In the genomic region with DNA sequence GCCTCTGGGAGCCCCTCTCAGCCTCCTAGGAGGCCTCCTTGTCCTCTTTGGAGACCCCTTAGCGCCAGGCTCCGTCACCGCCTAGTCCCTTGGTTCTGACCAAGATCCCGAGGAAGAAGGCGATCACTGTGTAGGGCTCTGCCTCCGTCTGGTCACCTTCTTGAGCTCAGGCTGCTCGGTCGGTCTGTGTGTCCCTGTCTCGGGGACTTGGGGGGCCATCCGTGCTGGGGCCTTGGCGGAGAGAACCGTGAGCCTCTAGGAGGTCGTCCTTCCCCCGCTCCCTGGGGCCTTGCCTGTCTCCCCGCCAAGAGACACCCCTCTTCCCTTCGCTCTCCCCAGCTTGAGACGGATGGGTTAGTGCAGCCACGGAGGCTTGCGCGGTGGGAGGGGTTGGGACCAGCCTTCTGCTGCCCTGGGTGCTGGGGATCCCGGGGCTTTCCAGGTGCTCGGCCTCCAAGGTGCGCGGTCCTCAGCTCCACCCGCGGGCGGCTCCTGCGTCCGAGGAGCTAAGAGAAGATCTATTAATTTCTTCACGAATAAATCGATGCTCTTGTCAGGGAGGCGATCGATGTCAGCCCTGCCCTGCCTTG, we compare ENCODE assay signal across 8 cellular contexts. TPM values are rescaled to one million over a fixed set of nuclear protein-coding genes. Genes with fewer than 3 reads are reported as not detected.
DNase-seq lines count a peak whose midpoint lies in the region; ATAC-seq, FAIRE-seq and TF ChIP-seq lines count a peak whose summit lies in the region.

No MANE protein-coding gene starts in this region.

- no peaks in the 10 kb centered on the region for H3K36me3 Mint-ChIP-seq in activated B cell treated with CpG ODN at 0.5 μM for 24 hours (ENCODE audit: low read depth)

- DNase-seq in A549 (ENCODE audit: low read depth in 1 of 2, low spot score in 1 of 2) (peak in 1 of 2 experiments; percentile 24), GM12865 (ENCODE audit: low read depth) (peak; percentile 52), activated B cell treated with CpG ODN at 0.5 μM for 24 hours (peak; percentile 21), fibroblast of mammary gland (ENCODE audit: low read depth) (no peak), prostate gland (ENCODE audit: low spot score) (no peak)

- H3K4me2 ChIP-seq in A549, result peak overlapping the region; percentile 94

- CTCF ChIA-PET in A549 (lab: Yijun Ruan, JAX) (interaction anchor here (0.6 to 20.9 kb wide), 58 partner anchors 7 to 478 kb away, joined by 3 to 480 read pairs (median 6); a partner anchor contains a TSS), activated B cell treated with CpG ODN at 0.5 μM for 24 hours (lab: Charles Lee) (interaction anchor here (0.6 to 5.0 kb wide), 15 partner anchors 11 to 474 kb away, joined by 3 to 66 read pairs (median 6); no protein-coding TSS in a partner anchor)

- H3K4me1 ChIP-seq in A549, result peaks cover 8% of the 10 kb centered on the region; the same call in 1 of the 3 replicates
- H3K4me1 ChIP-seq in prostate gland (replicated peaks), result peaks cover 17% of the 10 kb centered on the region

- TF ChIP-seq EP300 in A549 (IDR thresholded peaks at IDR 0.05), result no peak

- H3K36me3 ChIP-seq in prostate gland, result no peaks in the 10 kb centered on the region

- WGBS in A549 (ENCODE audit: missing lambda C conversion rate), result 7% methylated on average over 22 of the region's 33 CpGs
- under 1% methylated on average over 33 of the region's 33 CpGs for WGBS in prostate gland

- H3K27me3 Mint-ChIP-seq in activated B cell treated with CpG ODN at 0.5 μM for 24 hours, result peaks cover 53% of the 10 kb centered on the region

- peaks cover 14% of the 10 kb centered on the region for H3K27me3 ChIP-seq in prostate gland (replicated peaks; ENCODE audit: insufficient read depth)

- no peaks in the 10 kb centered on the region for H3K9me3 ChIP-seq in A549
- H3K9me3 ChIP-seq in prostate gland, result no peaks in the 10 kb centered on the region

- ATAC-seq in A549 (peak; percentile 19 to 63; a peak in 3 of 6 replicates), activated B cell treated with CpG ODN at 0.5 μM for 24 hours (ENCODE audit: low read depth) (peak; percentile 12), HG03520 (IDR thresholded peaks at IDR 0.05; ENCODE audit: unreplicated experiment) (no peak), HG02571 (IDR thresholded peaks at IDR 0.05; ENCODE audit: unreplicated experiment) (no peak), GM19035 (IDR thresholded peaks at IDR 0.05; ENCODE audit: unreplicated experiment) (no peak)

- TF ChIP-seq CTCF in A549 (IDR thresholded peaks at IDR 0.05) (no peak), GM12865 (IDR thresholded peaks at IDR 0.05; ENCODE audit: insufficient read depth, low read depth, low read length, missing control alignments) (no peak), activated B cell treated with CpG ODN at 0.5 μM for 24 hours (IDR thresholded peaks at IDR 0.05) (no peak), fibroblast of mammary gland (conservative IDR thresholded peaks at IDR 0.05; ENCODE audit: control insufficient read depth, insufficient read depth, low read depth, low read length) (no peak), prostate gland (IDR thresholded peaks at IDR 0.05) (no peak)

- FAIRE-seq in A549 (lab: Jason Lieb, UNC), result no peak

- peak overlapping the region in 1 of 2 experiments; percentile 59; a peak in 2 of 6 replicates for H3K27ac ChIP-seq in A549
- H3K27ac ChIP-seq in prostate gland, result no peak overlapping the region

- H3K4me1 Mint-ChIP-seq in activated B cell treated with CpG ODN at 0.5 μM for 24 hours, result peaks cover 14% of the 10 kb centered on the region

- H3K9me3 Mint-ChIP-seq in activated B cell treated with CpG ODN at 0.5 μM for 24 hours, result no peaks in the 10 kb centered on the region

- TF ChIP-seq POLR2A in A549 (IDR thresholded peaks at IDR 0.05; ENCODE audit: low read length), result no peak
- no peak for TF ChIP-seq POLR2A in prostate gland (IDR thresholded peaks at IDR 0.05)

- intact Hi-C loops in activated B cell treated with CpG ODN at 0.5 μM for 24 hours (cut with micrococcal nuclease), result loop anchor here (1.0 kb wide), 4 partner anchors 46 to 170 kb away; no protein-coding TSS in a partner anchor
- intact Hi-C loops in prostate gland (cut with DNase I), result loop anchor here (5.0 to 10.0 kb wide), 2 partner anchors 57 to 165 kb away; no protein-coding TSS in a partner anchor

- H3K27ac Mint-ChIP-seq in activated B cell treated with CpG ODN at 0.5 μM for 24 hours, result no peak overlapping the region

- peak overlapping the region; percentile 65 for H3K4me3 Mint-ChIP-seq in activated B cell treated with CpG ODN at 0.5 μM for 24 hours

- TF ChIP-seq RAD21 in A549 (conservative IDR thresholded peaks at IDR 0.05 in 1 of 2, IDR thresholded peaks at IDR 0.05 in 1 of 2), result no peak

- peak overlapping the region; percentile 46 for H3K4me3 ChIP-seq in A549
- H3K4me3 ChIP-seq in GM12865 (ENCODE audit: low read depth, low read length), result no peak overlapping the region; the same call in 1 of the 2 replicates
- H3K4me3 ChIP-seq in fibroblast of mammary gland (ENCODE audit: control insufficient read depth, low read depth, low read length), result peak overlapping the region; percentile 0
- peak overlapping the region; percentile 4 to 11 for H3K4me3 ChIP-seq in prostate gland

- POLR2A ChIA-PET in A549 (lab: Yijun Ruan, JAX) (interaction anchor here (1.0 to 1.4 kb wide), 6 partner anchors 47 to 131 kb away, joined by 3 to 10 read pairs (median 4); a partner anchor contains a TSS), activated B cell treated with CpG ODN at 0.5 μM for 24 hours (lab: Charles Lee) (interaction anchor here (0.8 to 1.7 kb wide), 3 partner anchors 64 to 170 kb away, joined by 4 to 17 read pairs (median 4); no protein-coding TSS in a partner anchor)

TF ChIP-seq in A549, 52 proteins besides CTCF, POLR2A, EP300 and RAD21 (continues in another document):
- TF ChIP-seq, protein P1, sequence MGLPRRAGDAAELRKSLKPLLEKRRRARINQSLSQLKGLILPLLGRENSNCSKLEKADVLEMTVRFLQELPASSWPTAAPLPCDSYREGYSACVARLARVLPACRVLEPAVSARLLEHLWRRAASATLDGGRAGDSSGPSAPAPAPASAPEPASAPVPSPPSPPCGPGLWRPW (IDR thresholded peaks at IDR 0.05), result no peak
- TF ChIP-seq, protein P2, sequence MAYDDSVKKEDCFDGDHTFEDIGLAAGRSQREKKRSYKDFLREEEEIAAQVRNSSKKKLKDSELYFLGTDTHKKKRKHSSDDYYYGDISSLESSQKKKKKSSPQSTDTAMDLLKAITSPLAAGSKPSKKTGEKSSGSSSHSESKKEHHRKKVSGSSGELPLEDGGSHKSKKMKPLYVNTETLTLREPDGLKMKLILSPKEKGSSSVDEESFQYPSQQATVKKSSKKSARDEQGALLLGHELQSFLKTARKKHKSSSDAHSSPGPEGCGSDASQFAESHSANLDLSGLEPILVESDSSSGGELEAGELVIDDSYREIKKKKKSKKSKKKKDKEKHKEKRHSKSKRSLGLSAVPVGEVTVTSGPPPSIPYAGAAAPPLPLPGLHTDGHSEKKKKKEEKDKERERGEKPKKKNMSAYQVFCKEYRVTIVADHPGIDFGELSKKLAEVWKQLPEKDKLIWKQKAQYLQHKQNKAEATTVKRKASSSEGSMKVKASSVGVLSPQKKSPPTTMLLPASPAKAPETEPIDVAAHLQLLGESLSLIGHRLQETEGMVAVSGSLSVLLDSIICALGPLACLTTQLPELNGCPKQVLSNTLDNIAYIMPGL (CRISPR knock-in tag; IDR thresholded peaks at IDR 0.05; ENCODE audit: borderline replicate concordance), result no peak
- TF ChIP-seq CBX2 (IDR thresholded peaks at IDR 0.05; ENCODE audit: borderline replicate concordance, low read depth), result no peak
- no peak for TF ChIP-seq POLR2AphosphoS2 (conservative IDR thresholded peaks at IDR 0.05; ENCODE audit: low read length)
- TF ChIP-seq NR3C1 (IDR thresholded peaks at IDR 0.05), result no peak
- TF ChIP-seq JUN (IDR thresholded peaks at IDR 0.05), result no peak
- TF ChIP-seq JUNB (IDR thresholded peaks at IDR 0.05), result no peak

RNA-seq across cellular contexts. Expression of a gene that starts 0.7 kb away (rescaled TPM):
- polyA plus RNA-seq in A549 (2011; rRNA removed), result not detected in 2 replicates
- not detected in 2 replicates for polyA plus RNA-seq in A549 (2012; cell fraction: cytosol; rRNA removed)
- 0.01 TPM in 1 of 2 replicates, not detected in the other for polyA plus RNA-seq in A549 (2012; cell fraction: nucleus; rRNA removed)
- not detected in 3 replicates for polyA plus RNA-seq in A549 (2017; fragmentation: RNase III; extraction: RNeasy Plus Mini Kit Qiagen cat#74134 plus additional on column Dnase treatment)
- not detected in 2 replicates for polyA minus RNA-seq in A549 (2011; rRNA and poly(A)+ RNA removed)
- total RNA-seq in activated B cell treated with CpG ODN at 0.5 μM for 24 hours, result not detected in 2 replicates
- total RNA-seq in prostate gland, result 1 to 10 TPM in 1 of 2 donors, under 1 TPM in 1; 0.18 to 3.0 TPM

RNA-seq across cellular contexts. Expression of a gene that starts 1.0 kb away (rescaled TPM):
- 0.05 and 0.07 TPM in 2 replicates for polyA plus RNA-seq in A549 (2011; rRNA removed)
- 0.13 and 0.16 TPM in 2 replicates for polyA plus RNA-seq in A549 (2012; cell fraction: cytosol; rRNA removed)
- 0.47 and 0.67 TPM in 2 replicates for polyA plus RNA-seq in A549 (2012; cell fraction: nucleus; rRNA removed)
- 0.08 to 0.18 TPM (median 0.10 TPM) in 3 replicates for polyA plus RNA-seq in A549 (2017; fragmentation: RNase III; extraction: RNeasy Plus Mini Kit Qiagen cat#74134 plus additional on column Dnase treatment)
- 0.34 TPM in 1 of 2 replicates, not detected in the other for polyA minus RNA-seq in A549 (2011; rRNA and poly(A)+ RNA removed)
- total RNA-seq in activated B cell treated with CpG ODN at 0.5 μM for 24 hours, result 0.11 TPM in 1 of 2 replicates, not detected in the other
- total RNA-seq in prostate gland, result 10 to 100 TPM in 1 of 2 donors, under 1 TPM in 1; 0.59 to 31.4 TPM

RNA-seq across cellular contexts. Expression of a gene that starts 33.9 kb away (rescaled TPM):
- polyA plus RNA-seq in A549 (2011; rRNA removed) (1.7 and 2.9 TPM in 2 replicates), A549 (2017; fragmentation: RNase III; extraction: RNeasy Plus Mini Kit Qiagen cat#74134 plus additional on column Dnase treatment) (5.0 to 7.5 TPM (median 6.3 TPM) in 3 replicates)
- 4.2 and 5.4 TPM in 2 replicates for polyA plus RNA-seq in A549 (2012; cell fraction: cytosol; rRNA removed)
- polyA plus RNA-seq in A549 (2012; cell fraction: nucleus; rRNA removed), result 27.8 and 33.5 TPM in 2 replicates
- polyA minus RNA-seq in A549 (2011; rRNA and poly(A)+ RNA removed), result 0.79 and 1.4 TPM in 2 replicates
- total RNA-seq in activated B cell treated with CpG ODN at 0.5 μM for 24 hours (not detected in 2 replicates), prostate gland (10 to 100 TPM in 1 of 2 donors, 1 to 10 TPM in 1; 3.6 to 20.0 TPM)

RNA-seq across cellular contexts. Expression of a gene that starts 43.0 kb away (rescaled TPM):
- polyA plus RNA-seq in A549 (2011; rRNA removed) (1.4 and 1.8 TPM in 2 replicates), A549 (2017; fragmentation: RNase III; extraction: RNeasy Plus Mini Kit Qiagen cat#74134 plus additional on column Dnase treatment) (1.6 to 1.8 TPM (median 1.8 TPM) in 3 replicates)
- polyA plus RNA-seq in A549 (2012; cell fraction: cytosol; rRNA removed), result 1.9 and 2.8 TPM in 2 replicates
- polyA plus RNA-seq in A549 (2012; cell fraction: nucleus; rRNA removed), result 4.2 and 5.1 TPM in 2 replicates
- 0.92 and 1.2 TPM in 2 replicates for polyA minus RNA-seq in A549 (2011; rRNA and poly(A)+ RNA removed)
- total RNA-seq in activated B cell treated with CpG ODN at 0.5 μM for 24 hours (1.7 and 2.3 TPM in 2 replicates), prostate gland (under 1 TPM in 1 of 2 donors, not detected in 1; 0.80 TPM)

Comparison
In these comparisons a context has a peak if more than half of its experiments do, and no peak if none do; other contexts are left out.
1. ATAC-seq: peak in A549 (2 of 2) and activated B cell treated with CpG ODN at 0.5 μM for 24 hours (single experiment); none in HG03520 (single experiment), HG02571 (single experiment) and GM19035 (single experiment).
2. DNase-seq: peak in GM12865 (single experiment) and activated B cell treated with CpG ODN at 0.5 μM for 24 hours (single experiment); none in fibroblast of mammary gland (single experiment) and prostate gland (single experiment).